8 cellular contexts compared by ENCODE assay signal in genomic region chr22:41301085-41302015, GRCh38. TPM values are rescaled to one million over a fixed set of nuclear protein-coding genes. Genes with fewer than 3 reads are reported as not detected.
DNase-seq lines count a peak whose midpoint lies in the region; ATAC-seq, FAIRE-seq and TF ChIP-seq lines count a peak whose summit lies in the region.

Gene ZC3H7B (plus strand): TSS chr22:41301525. CDS start chr22:41320661, 19,136 bp downstream.

- H3K27ac ChIP-seq in angular gyrus (ENCODE audit: low read depth, low read length) = peak within 1 kb of the TSS; percentile 73
- H3K27ac ChIP-seq in right cardiac atrium (ENCODE audit: low read length) = peak within 1 kb of the TSS; percentile 65
- H3K27ac ChIP-seq in rectal smooth muscle tissue (ENCODE audit: low read depth, low read length) = peak within 1 kb of the TSS; percentile 66
- peak within 1 kb of the TSS; percentile 91 for H3K27ac ChIP-seq in vagina

- ATAC-seq in HG02798 (IDR thresholded peaks at IDR 0.05; ENCODE audit: poor library complexity, unreplicated experiment) = peak; percentile 90
- peak; percentile 97 for ATAC-seq in right cardiac atrium

- no peaks in the 10 kb centered on the region for H3K36me3 ChIP-seq in rectal smooth muscle tissue (ENCODE audit: control insufficient read depth, insufficient read depth, low read length)
- H3K36me3 ChIP-seq in vagina = no peaks in the 10 kb centered on the region

- peak in 2 of 3 experiments; percentile 37 to 38 for TF ChIP-seq CTCF in vagina (IDR thresholded peaks at IDR 0.05)

- peak; percentile 85 for FAIRE-seq in GM12892 (lab: Jason Lieb, UNC)

- H3K9me3 ChIP-seq in right cardiac atrium (ENCODE audit: control insufficient read depth, low read length) = no peaks in the 10 kb centered on the region
- H3K9me3 ChIP-seq in vagina = no peaks in the 10 kb centered on the region

- intact Hi-C loops in right cardiac atrium (cut with DNase I) (no loop called here), vagina (cut with DNase I) (no loop called here)

- DNase-seq in GM12892 (ENCODE audit: insufficient read length) (peak; percentile 95), NCI-H146 treated with DMSO at 0.1 percent for 48 hours (lab: John Stamatoyannopoulos, UW; ENCODE audit: unreplicated experiment) (peak; percentile 37), T-helper 2 cell (peak; percentile 76 to 91 (median 78)), right cardiac atrium (peak; percentile 85 to 93 (median 93)), vagina (ENCODE audit: extremely low spot score in 2 of 2) (no peak)

- no peaks in the 10 kb centered on the region for H3K27me3 ChIP-seq in right cardiac atrium (ENCODE audit: control insufficient read depth, insufficient read depth)
- no peaks in the 10 kb centered on the region for H3K27me3 ChIP-seq in rectal smooth muscle tissue (ENCODE audit: control insufficient read depth, insufficient read depth, low read length)
- H3K27me3 ChIP-seq in vagina = no peaks in the 10 kb centered on the region

- TF ChIP-seq POLR2A in GM12892 (IDR thresholded peaks at IDR 0.05; ENCODE audit: low read depth, low read length) = peak; percentile 85
- TF ChIP-seq POLR2A in vagina (IDR thresholded peaks at IDR 0.05) = peak in 1 of 2 donors; percentile 33

- under 1% methylated on average over 74 of the region's 74 CpGs for WGBS in right cardiac atrium

- peak within 1 kb of the TSS; percentile 97 for H3K4me3 ChIP-seq in right cardiac atrium (ENCODE audit: low read length)
- H3K4me3 ChIP-seq in rectal smooth muscle tissue (ENCODE audit: low read length) = peak within 1 kb of the TSS; percentile 73
- peak within 1 kb of the TSS; percentile 85 to 100 for H3K4me3 ChIP-seq in vagina

- peaks cover 1% of the 10 kb centered on the region for H3K4me1 ChIP-seq in right cardiac atrium (ENCODE audit: control insufficient read depth, insufficient read depth, low read length)
- H3K4me1 ChIP-seq in rectal smooth muscle tissue (ENCODE audit: control insufficient read depth, insufficient read depth, low read length) = peaks cover 5% of the 10 kb centered on the region
- H3K4me1 ChIP-seq in vagina = peaks cover 48% of the 10 kb centered on the region

- H3K9ac ChIP-seq in rectal smooth muscle tissue (ENCODE audit: low read length) = peak within 1 kb of the TSS; percentile 62

RNA-seq across cellular contexts. Expression of gene ZC3H7B, which starts in this region (rescaled TPM):
- polyA plus RNA-seq in GM12892 (2012; ENCODE audit: missing spikeins) = 19.3 TPM
- total RNA-seq in right cardiac atrium (10 to 100 TPM; 35.4 to 43.5 (median 39.2) TPM), vagina (28.2 TPM)
- 35.2 TPM for polyA plus RNA-seq in right cardiac atrium

Comparison
In these comparisons a context has a peak if more than half of its experiments do, and no peak if none do; other contexts are left out.
1. DNase-seq: peak in GM12892 (single experiment), NCI-H146 treated with DMSO at 0.1 percent for 48 hours (single experiment), T-helper 2 cell (5 of 5) and right cardiac atrium (3 of 3); none in vagina (0 of 2).
2. Peak in every context shown above with its lines, with median percentiles within 50 percentile points of each other: H3K27ac ChIP-seq and H3K4me3 ChIP-seq.